2 cellular contexts compared by ENCODE assay signal in the genomic region with DNA sequence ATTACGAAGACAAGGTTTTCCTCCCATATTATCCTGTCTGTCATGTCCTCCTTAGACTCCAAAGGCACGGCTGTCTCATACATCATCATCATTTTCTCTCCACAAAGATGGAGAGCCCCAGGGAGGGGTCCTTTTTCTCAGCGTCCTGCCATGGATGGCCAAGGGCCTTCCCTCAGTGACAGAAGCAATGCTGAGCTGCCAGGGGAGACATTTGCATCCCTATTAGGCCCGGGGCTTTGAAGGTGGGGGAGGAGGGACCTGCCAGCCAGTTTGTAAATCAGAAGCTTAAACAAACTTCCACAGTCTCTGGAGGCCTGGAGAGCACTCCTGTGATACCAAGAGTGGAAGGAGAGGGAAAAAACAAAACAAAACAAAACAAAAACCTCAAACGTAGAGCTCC.
TF ChIP-seq lines count a peak whose summit lies in the region.

No MANE protein-coding gene starts in this region.

TF ChIP-seq in IMR-90, 13 proteins besides CTCF, POLR2A, EP300 and RAD21:
- TF ChIP-seq MXI1 (IDR thresholded peaks at IDR 0.05; ENCODE audit: borderline replicate concordance, low read depth, low read length) (no peak), RCOR1 (IDR thresholded peaks at IDR 0.05; ENCODE audit: insufficient replicate concordance, low read length) (no peak), FOS (IDR thresholded peaks at IDR 0.05; ENCODE audit: low read depth, low read length) (no peak), BHLHE40 (IDR thresholded peaks at IDR 0.05; ENCODE audit: low read depth, low read length) (no peak), CEBPB (IDR thresholded peaks at IDR 0.05; ENCODE audit: low read depth, low read length) (no peak), NFE2L2 (IDR thresholded peaks at IDR 0.05; ENCODE audit: low read depth, low read length) (no peak), RFX5 (IDR thresholded peaks at IDR 0.05; ENCODE audit: low read depth, low read length) (no peak)
TF ChIP-seq in IMR-90: peak in this region for 0.

TF ChIP-seq in GM12878, 131 proteins besides CTCF, POLR2A, EP300 and RAD21:
- TF ChIP-seq TAF1 (IDR thresholded peaks at IDR 0.05; ENCODE audit: borderline replicate concordance, low read depth, low read length) (no peak), CEBPB (IDR thresholded peaks at IDR 0.05; ENCODE audit: borderline replicate concordance in 1 of 2, low read depth in 2 of 2, low read length in 2 of 2) (no peak), SUPT20H (IDR thresholded peaks at IDR 0.05; ENCODE audit: borderline replicate concordance, control insufficient read depth, low read depth, low read length) (no peak), MYC (IDR thresholded peaks at IDR 0.05; ENCODE audit: insufficient read depth, insufficient read length, insufficient replicate concordance, low read length, severe bottlenecking) (no peak), BMI1 (IDR thresholded peaks at IDR 0.05; ENCODE audit: borderline replicate concordance) (no peak), HCFC1 (IDR thresholded peaks at IDR 0.05; ENCODE audit: low read length) (no peak), TCF7 (IDR thresholded peaks at IDR 0.05; ENCODE audit: borderline replicate concordance) (no peak), YBX1 (IDR thresholded peaks at IDR 0.05) (no peak), IKZF2 (IDR thresholded peaks at IDR 0.05) (no peak), KDM1A (IDR thresholded peaks at IDR 0.05; ENCODE audit: borderline replicate concordance) (no peak), NR2C1 (IDR thresholded peaks at IDR 0.05) (no peak), EZH2 (IDR thresholded peaks at IDR 0.05; ENCODE audit: borderline replicate concordance, control insufficient read depth, low read depth, low read length) (no peak)
- TF ChIP-seq, protein P1, sequence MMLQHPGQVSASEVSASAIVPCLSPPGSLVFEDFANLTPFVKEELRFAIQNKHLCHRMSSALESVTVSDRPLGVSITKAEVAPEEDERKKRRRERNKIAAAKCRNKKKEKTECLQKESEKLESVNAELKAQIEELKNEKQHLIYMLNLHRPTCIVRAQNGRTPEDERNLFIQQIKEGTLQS (IDR thresholded peaks at IDR 0.05; ENCODE audit: borderline replicate concordance, extremely low read depth, low read depth, low read length) = no peak
- TF ChIP-seq, protein P2, sequence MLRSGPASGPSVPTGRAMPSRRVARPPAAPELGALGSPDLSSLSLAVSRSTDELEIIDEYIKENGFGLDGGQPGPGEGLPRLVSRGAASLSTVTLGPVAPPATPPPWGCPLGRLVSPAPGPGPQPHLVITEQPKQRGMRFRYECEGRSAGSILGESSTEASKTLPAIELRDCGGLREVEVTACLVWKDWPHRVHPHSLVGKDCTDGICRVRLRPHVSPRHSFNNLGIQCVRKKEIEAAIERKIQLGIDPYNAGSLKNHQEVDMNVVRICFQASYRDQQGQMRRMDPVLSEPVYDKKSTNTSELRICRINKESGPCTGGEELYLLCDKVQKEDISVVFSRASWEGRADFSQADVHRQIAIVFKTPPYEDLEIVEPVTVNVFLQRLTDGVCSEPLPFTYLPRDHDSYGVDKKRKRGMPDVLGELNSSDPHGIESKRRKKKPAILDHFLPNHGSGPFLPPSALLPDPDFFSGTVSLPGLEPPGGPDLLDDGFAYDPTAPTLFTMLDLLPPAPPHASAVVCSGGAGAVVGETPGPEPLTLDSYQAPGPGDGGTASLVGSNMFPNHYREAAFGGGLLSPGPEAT (IDR thresholded peaks at IDR 0.05; ENCODE audit: low read depth) = no peak
- TF ChIP-seq, protein P3, sequence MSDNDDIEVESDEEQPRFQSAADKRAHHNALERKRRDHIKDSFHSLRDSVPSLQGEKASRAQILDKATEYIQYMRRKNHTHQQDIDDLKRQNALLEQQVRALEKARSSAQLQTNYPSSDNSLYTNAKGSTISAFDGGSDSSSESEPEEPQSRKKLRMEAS (IDR thresholded peaks at IDR 0.05; ENCODE audit: low read depth, low read length) = no peak
- TF ChIP-seq, protein P4, sequence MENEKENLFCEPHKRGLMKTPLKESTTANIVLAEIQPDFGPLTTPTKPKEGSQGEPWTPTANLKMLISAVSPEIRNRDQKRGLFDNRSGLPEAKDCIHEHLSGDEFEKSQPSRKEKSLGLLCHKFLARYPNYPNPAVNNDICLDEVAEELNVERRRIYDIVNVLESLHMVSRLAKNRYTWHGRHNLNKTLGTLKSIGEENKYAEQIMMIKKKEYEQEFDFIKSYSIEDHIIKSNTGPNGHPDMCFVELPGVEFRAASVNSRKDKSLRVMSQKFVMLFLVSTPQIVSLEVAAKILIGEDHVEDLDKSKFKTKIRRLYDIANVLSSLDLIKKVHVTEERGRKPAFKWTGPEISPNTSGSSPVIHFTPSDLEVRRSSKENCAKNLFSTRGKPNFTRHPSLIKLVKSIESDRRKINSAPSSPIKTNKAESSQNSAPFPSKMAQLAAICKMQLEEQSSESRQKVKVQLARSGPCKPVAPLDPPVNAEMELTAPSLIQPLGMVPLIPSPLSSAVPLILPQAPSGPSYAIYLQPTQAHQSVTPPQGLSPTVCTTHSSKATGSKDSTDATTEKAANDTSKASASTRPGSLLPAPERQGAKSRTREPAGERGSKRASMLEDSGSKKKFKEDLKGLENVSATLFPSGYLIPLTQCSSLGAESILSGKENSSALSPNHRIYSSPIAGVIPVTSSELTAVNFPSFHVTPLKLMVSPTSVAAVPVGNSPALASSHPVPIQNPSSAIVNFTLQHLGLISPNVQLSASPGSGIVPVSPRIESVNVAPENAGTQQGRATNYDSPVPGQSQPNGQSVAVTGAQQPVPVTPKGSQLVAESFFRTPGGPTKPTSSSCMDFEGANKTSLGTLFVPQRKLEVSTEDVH (IDR thresholded peaks at IDR 0.05; ENCODE audit: low read depth, partially characterized antibody) = no peak
- TF ChIP-seq, protein P5, sequence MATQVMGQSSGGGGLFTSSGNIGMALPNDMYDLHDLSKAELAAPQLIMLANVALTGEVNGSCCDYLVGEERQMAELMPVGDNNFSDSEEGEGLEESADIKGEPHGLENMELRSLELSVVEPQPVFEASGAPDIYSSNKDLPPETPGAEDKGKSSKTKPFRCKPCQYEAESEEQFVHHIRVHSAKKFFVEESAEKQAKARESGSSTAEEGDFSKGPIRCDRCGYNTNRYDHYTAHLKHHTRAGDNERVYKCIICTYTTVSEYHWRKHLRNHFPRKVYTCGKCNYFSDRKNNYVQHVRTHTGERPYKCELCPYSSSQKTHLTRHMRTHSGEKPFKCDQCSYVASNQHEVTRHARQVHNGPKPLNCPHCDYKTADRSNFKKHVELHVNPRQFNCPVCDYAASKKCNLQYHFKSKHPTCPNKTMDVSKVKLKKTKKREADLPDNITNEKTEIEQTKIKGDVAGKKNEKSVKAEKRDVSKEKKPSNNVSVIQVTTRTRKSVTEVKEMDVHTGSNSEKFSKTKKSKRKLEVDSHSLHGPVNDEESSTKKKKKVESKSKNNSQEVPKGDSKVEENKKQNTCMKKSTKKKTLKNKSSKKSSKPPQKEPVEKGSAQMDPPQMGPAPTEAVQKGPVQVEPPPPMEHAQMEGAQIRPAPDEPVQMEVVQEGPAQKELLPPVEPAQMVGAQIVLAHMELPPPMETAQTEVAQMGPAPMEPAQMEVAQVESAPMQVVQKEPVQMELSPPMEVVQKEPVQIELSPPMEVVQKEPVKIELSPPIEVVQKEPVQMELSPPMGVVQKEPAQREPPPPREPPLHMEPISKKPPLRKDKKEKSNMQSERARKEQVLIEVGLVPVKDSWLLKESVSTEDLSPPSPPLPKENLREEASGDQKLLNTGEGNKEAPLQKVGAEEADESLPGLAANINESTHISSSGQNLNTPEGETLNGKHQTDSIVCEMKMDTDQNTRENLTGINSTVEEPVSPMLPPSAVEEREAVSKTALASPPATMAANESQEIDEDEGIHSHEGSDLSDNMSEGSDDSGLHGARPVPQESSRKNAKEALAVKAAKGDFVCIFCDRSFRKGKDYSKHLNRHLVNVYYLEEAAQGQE (IDR thresholded peaks at IDR 0.05; ENCODE audit: low read depth, low read length) = no peak
- TF ChIP-seq, protein P6, sequence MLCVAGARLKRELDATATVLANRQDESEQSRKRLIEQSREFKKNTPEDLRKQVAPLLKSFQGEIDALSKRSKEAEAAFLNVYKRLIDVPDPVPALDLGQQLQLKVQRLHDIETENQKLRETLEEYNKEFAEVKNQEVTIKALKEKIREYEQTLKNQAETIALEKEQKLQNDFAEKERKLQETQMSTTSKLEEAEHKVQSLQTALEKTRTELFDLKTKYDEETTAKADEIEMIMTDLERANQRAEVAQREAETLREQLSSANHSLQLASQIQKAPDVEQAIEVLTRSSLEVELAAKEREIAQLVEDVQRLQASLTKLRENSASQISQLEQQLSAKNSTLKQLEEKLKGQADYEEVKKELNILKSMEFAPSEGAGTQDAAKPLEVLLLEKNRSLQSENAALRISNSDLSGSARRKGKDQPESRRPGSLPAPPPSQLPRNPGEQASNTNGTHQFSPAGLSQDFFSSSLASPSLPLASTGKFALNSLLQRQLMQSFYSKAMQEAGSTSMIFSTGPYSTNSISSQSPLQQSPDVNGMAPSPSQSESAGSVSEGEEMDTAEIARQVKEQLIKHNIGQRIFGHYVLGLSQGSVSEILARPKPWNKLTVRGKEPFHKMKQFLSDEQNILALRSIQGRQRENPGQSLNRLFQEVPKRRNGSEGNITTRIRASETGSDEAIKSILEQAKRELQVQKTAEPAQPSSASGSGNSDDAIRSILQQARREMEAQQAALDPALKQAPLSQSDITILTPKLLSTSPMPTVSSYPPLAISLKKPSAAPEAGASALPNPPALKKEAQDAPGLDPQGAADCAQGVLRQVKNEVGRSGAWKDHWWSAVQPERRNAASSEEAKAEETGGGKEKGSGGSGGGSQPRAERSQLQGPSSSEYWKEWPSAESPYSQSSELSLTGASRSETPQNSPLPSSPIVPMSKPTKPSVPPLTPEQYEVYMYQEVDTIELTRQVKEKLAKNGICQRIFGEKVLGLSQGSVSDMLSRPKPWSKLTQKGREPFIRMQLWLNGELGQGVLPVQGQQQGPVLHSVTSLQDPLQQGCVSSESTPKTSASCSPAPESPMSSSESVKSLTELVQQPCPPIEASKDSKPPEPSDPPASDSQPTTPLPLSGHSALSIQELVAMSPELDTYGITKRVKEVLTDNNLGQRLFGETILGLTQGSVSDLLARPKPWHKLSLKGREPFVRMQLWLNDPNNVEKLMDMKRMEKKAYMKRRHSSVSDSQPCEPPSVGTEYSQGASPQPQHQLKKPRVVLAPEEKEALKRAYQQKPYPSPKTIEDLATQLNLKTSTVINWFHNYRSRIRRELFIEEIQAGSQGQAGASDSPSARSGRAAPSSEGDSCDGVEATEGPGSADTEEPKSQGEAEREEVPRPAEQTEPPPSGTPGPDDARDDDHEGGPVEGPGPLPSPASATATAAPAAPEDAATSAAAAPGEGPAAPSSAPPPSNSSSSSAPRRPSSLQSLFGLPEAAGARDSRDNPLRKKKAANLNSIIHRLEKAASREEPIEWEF (IDR thresholded peaks at IDR 0.05; ENCODE audit: insufficient replicate concordance, low read depth, low read length) = no peak
